ENCODE assay signal across 19 cellular contexts in the genomic region with DNA sequence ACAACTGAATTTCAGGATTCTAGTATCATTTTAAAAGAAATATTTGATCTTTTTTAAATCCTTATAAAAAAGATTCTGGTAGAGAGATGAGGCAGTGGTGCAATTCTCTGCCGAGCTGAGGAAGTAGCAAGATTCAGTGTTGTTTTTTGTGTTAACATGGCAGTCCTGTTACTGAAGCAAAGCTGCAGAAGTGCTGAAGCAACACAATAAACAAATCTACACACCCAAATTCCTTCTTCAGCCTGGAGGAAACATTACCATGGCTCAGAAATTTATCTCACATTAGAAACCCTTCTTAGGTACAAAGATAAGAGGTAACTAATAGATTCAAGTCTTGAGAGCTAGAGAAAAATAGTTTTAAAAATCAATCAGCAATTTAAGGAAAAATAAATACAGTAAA.
DNase-seq lines count a peak whose midpoint lies in the region; ATAC-seq and TF ChIP-seq lines count a peak whose summit lies in the region.
"Had no signal": no experiment of that assay in that cellular context is flagged by ENCODE, and none has a peak within 500 bp of the region (broad histone marks: within the 10 kb centered on the region; RNA-seq: fewer than 3 reads in every experiment).

No MANE protein-coding gene starts in this region.

- no peaks in the 10 kb centered on the region for H3K9me3 ChIP-seq in psoas muscle
- no peaks in the 10 kb centered on the region for H3K9me3 ChIP-seq in CD4-positive, alpha-beta memory T cell (ENCODE audit: control insufficient read depth in 1 of 2, low read length in 2 of 2)

- no peaks in the 10 kb centered on the region for H3K4me1 Mint-ChIP-seq in glutamatergic neuron (ENCODE audit: low read depth, unreplicated experiment)
- peaks cover 0 to 6% (median 0%) of the 10 kb centered on the region in 4 donors for H3K4me1 Mint-ChIP-seq in CD4-positive, alpha-beta memory T cell
- H3K4me1 Mint-ChIP-seq: IgD-negative memory B cell had no signal

- peak overlapping the region; percentile 42 for H3K27ac ChIP-seq in psoas muscle
- H3K27ac ChIP-seq in CD4-positive, alpha-beta memory T cell (ENCODE audit: low read depth, low read length) = no peak overlapping the region
- H3K27ac ChIP-seq: C4-2B, HL-60 had no signal

- no peaks in the 10 kb centered on the region for H3K36me3 Mint-ChIP-seq in glutamatergic neuron (ENCODE audit: unreplicated experiment)
- peaks cover 10 to 17% of the 10 kb centered on the region in 2 donors for H3K36me3 Mint-ChIP-seq in CD4-positive, alpha-beta memory T cell
- H3K36me3 Mint-ChIP-seq: IgD-negative memory B cell had no signal

- intact Hi-C loops in psoas muscle (cut with DNase I) = no loop called here
- intact Hi-C loops in CD4-positive, alpha-beta memory T cell (cut with micrococcal nuclease) = no loop called here

- no peak overlapping the region for H3K27ac Mint-ChIP-seq in glutamatergic neuron (ENCODE audit: unreplicated experiment)
- H3K27ac Mint-ChIP-seq in CD4-positive, alpha-beta memory T cell = no peak overlapping the region
- H3K27ac Mint-ChIP-seq: CD4-positive, alpha-beta T cell; HFFc6; IgD-negative memory B cell had no signal

- H3K4me3 ChIP-seq in fibroblast of pulmonary artery (replicated peaks; ENCODE audit: low read depth, low read length) = no peak overlapping the region
- peak overlapping the region; percentile 9 for H3K4me3 ChIP-seq in psoas muscle
- no peak overlapping the region for H3K4me3 ChIP-seq in CD4-positive, alpha-beta memory T cell (ENCODE audit: low read length in 2 of 2)

- peaks cover 18% of the 10 kb centered on the region for H3K4me1 ChIP-seq in psoas muscle
- no peaks in the 10 kb centered on the region for H3K4me1 ChIP-seq in CD4-positive, alpha-beta memory T cell (ENCODE audit: insufficient read depth, low read length)

- ATAC-seq in psoas muscle = peak in 1 of 4 donors; percentile 54
- ATAC-seq: HCT116 had no signal

- H3K27me3 ChIP-seq in psoas muscle (ENCODE audit: insufficient read depth in 3 of 3, low read length in 2 of 3) = no peaks in the 10 kb centered on the region
- H3K27me3 ChIP-seq in CD4-positive, alpha-beta memory T cell (ENCODE audit: insufficient read depth, low read length) = no peaks in the 10 kb centered on the region

- no peaks in the 10 kb centered on the region for H3K9me3 Mint-ChIP-seq in glutamatergic neuron (ENCODE audit: unreplicated experiment)
- peaks cover 0 to 2% (median 0%) of the 10 kb centered on the region in 8 donors for H3K9me3 Mint-ChIP-seq in CD4-positive, alpha-beta memory T cell
- H3K9me3 Mint-ChIP-seq: CD4-positive, alpha-beta T cell; HFFc6; IgD-negative memory B cell had no signal

- 60 to 79% (median 61%) methylated on average over 1 of the region's 1 CpG for WGBS in psoas muscle, 3 donors

- no peaks in the 10 kb centered on the region for H3K36me3 ChIP-seq in psoas muscle (ENCODE audit: insufficient read depth in 1 of 2, low read depth in 1 of 2)
- H3K36me3 ChIP-seq in CD4-positive, alpha-beta memory T cell (ENCODE audit: insufficient read depth, low read length) = no peaks in the 10 kb centered on the region

- no peak overlapping the region for H3K4me3 Mint-ChIP-seq in glutamatergic neuron (ENCODE audit: unreplicated experiment)
- no peak overlapping the region for H3K4me3 Mint-ChIP-seq in CD4-positive, alpha-beta memory T cell
- H3K4me3 Mint-ChIP-seq: CD4-positive, alpha-beta T cell; HFFc6; IgD-negative memory B cell had no signal

- POLR2A ChIA-PET in CD4-positive, alpha-beta memory T cell (lab: Charles Lee; ENCODE audit: partially characterized antibody) = no interaction called here

- H3K27me3 Mint-ChIP-seq in glutamatergic neuron (ENCODE audit: unreplicated experiment) = no peaks in the 10 kb centered on the region
- H3K27me3 Mint-ChIP-seq in CD4-positive, alpha-beta memory T cell = no peaks in the 10 kb centered on the region
- H3K27me3 Mint-ChIP-seq: CD4-positive, alpha-beta T cell; IgD-negative memory B cell had no signal

- DNase-seq in HuH-7 (ENCODE audit: low spot score) = peak; percentile 2
- peak; percentile 59 for DNase-seq in NCI-H226
- DNase-seq in fibroblast of pulmonary artery (ENCODE audit: low read depth) = peak; percentile 2
- no peak for DNase-seq in psoas muscle
- no peak for DNase-seq in glutamatergic neuron
- no peak for DNase-seq in UCSD-AML1 (lab: John Stamatoyannopoulos, UW; ENCODE audit: unreplicated experiment)
- no peak for DNase-seq in CD4-positive, alpha-beta memory T cell
- DNase-seq: AML-193; CD4-positive, alpha-beta T cell; DMS153; DMS79 treated with DMSO at 0.1 percent for 48 hours; GF-D8; GOT3; H7; HFFc6 had no signal

- TF ChIP-seq CTCF in fibroblast of pulmonary artery (IDR thresholded peaks at IDR 0.05; ENCODE audit: low read length, missing control alignments) = no peak
- TF ChIP-seq CTCF in psoas muscle (IDR thresholded peaks at IDR 0.05) = no peak
- no peak for TF ChIP-seq CTCF in glutamatergic neuron (IDR thresholded peaks at IDR 0.05; ENCODE audit: partially characterized antibody, unreplicated experiment)

- CTCF ChIA-PET in CD4-positive, alpha-beta memory T cell (lab: Charles Lee; ENCODE audit: partially characterized antibody) = no interaction called here

Comparison
In these comparisons a context has a peak if more than half of its experiments do, and no peak if none do; other contexts are left out.
1. DNase-seq: peak in HuH-7 (single experiment), NCI-H226 (single experiment) and fibroblast of pulmonary artery (single experiment); none in psoas muscle (0 of 2), glutamatergic neuron (single experiment), UCSD-AML1 (single experiment) and CD4-positive, alpha-beta memory T cell (0 of 5).